In the genomic region with DNA sequence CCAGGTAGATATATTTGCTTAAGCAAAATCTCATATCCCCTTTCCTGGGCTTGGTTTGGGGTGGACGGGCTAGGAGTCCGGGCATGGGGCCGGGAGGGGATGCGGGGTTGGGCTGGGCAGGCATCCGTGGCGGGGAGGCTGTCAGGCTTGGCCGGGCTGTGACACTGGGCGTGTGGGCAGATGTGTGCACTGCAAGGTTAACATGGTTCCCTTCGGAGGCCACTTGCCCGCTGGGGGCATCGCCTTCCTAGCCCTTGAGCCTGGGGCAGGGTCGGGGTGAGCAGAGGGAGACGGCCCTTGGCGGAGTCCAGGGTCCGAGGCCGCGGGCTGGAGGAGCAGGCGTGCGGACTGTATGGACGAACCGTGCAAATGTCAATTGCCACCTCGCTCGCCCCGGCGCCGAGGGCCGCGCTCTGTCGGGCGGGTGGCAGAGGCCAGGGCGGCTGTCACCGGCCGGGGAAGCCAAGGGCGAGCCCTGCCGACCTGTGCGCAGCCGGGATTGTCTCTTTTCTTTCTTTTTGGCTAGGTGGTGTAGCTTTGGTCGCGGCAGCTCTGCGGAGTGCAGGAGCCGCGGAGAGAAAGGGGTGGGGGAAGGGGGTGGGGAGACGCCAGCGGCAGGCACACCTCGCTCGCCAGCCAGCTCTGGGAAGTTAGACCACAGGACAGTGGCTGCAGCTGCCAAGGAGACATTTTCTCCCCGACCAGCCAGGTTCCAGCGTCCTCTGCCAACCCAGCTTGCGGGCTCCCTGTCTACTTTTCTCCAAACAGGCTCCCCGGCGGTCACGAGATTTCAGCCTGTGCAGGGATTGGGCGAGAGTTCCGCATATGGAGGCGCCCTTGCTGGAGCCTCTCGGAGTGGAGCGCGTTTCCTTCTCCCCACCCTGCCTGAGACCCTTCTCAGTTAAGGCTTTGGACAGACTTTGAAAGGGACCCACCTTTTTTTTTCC, we compare ENCODE assay signal across 8 cellular contexts. TPM values are rescaled to one million over a fixed set of nuclear protein-coding genes. Genes with fewer than 3 reads are reported as not detected.
A peak's percentile ranks its signal among the peaks of the same experiment; 100 is the strongest.
DNase-seq lines count a peak whose midpoint lies in the region; ATAC-seq, FAIRE-seq and TF ChIP-seq lines count a peak whose summit lies in the region.

No MANE protein-coding gene starts in this region.

- peak overlapping the region; percentile 86 to 92 for H3K4me2 ChIP-seq in H1 (ENCODE audit: insufficient read depth in 1 of 2, low read depth in 2 of 2, low read length in 2 of 2)

- H3K23ac ChIP-seq in H1 (ENCODE audit: insufficient read length): no peak overlapping the region

- CTCF ChIA-PET in CD4-positive, alpha-beta T cell (lab: Charles Lee): no interaction called here
- CTCF ChIA-PET in activated CD8-positive, alpha-beta memory T cell treated with anti-CD3 and anti-CD28 coated beads, Interleukin-2, amount 10 ng/mL, durations not matched to agents 7 days and 5 days (lab: Charles Lee): interaction anchor here (0.7 to 1.7 kb wide), 4 partner anchors 25 to 252 kb away, joined by 3 to 5 read pairs (median 4); no protein-coding TSS in a partner anchor
- CTCF ChIA-PET in H1 (lab: Charles Lee; ENCODE audit: partially characterized antibody): interaction anchor here (0.7 kb wide), 1 partner anchor 1003 kb away, joined by 3 read pairs; no protein-coding TSS in a partner anchor

- no peak overlapping the region for H2AFZ ChIP-seq in H1 (ENCODE audit: low read length)

- H4K20me1 ChIP-seq in H1 (replicated peaks in 1 of 2; ENCODE audit: control insufficient read depth in 1 of 2, insufficient read depth in 2 of 2, low read length in 2 of 2): peaks cover 0 to 3% of the 10 kb centered on the region in 2 experiments

- 3% methylated on average over 32 of the region's 58 CpGs; no CpG with 5 or more reads in 1 of the 2 experiments for WGBS in H1 (ENCODE audit: extremely low coverage in 1 of 2, insufficient coverage in 1 of 2, insufficient read length in 1 of 2, insufficient replicate concordance in 2 of 2, low coverage in 1 of 2, low lambda C conversion rate in 2 of 2, missing lambda C conversion rate in 1 of 2), 2 experiments

- peaks cover 36% of the 10 kb centered on the region for H3K4me1 Mint-ChIP-seq in CD4-positive, alpha-beta T cell (ENCODE audit: low read depth)
- peaks cover 20% of the 10 kb centered on the region for H3K4me1 Mint-ChIP-seq in activated CD8-positive, alpha-beta memory T cell treated with anti-CD3 and anti-CD28 coated beads, Interleukin-2, amount 10 ng/mL, durations not matched to agents 7 days and 5 days

- H3K14ac ChIP-seq in H1 (ENCODE audit: insufficient read length): no peak overlapping the region

- no peak for TF ChIP-seq EP300 in H1 (IDR thresholded peaks at IDR 0.05; ENCODE audit: borderline replicate concordance in 1 of 2, low read depth in 2 of 2, low read length in 2 of 2)

- no peak for TF ChIP-seq RAD21 in H1 (IDR thresholded peaks at IDR 0.05 in 1 of 2, conservative IDR thresholded peaks at IDR 0.05 in 1 of 2; ENCODE audit: low read depth in 2 of 2, low read length in 2 of 2)

- no peaks in the 10 kb centered on the region for H3K27me3 ChIP-seq in CD4-positive, alpha-beta T cell (ENCODE audit: control insufficient read depth, insufficient read depth, low read length)
- no peaks in the 10 kb centered on the region for H3K27me3 ChIP-seq in H1 (replicated peaks in 1 of 4; ENCODE audit: control insufficient read depth in 3 of 4, extremely low read depth in 1 of 4, insufficient read depth in 3 of 4, low read length in 3 of 4)

- H3K9me3 ChIP-seq in CD4-positive, alpha-beta T cell (ENCODE audit: control insufficient read depth, low read length): no peaks in the 10 kb centered on the region
- no peaks in the 10 kb centered on the region for H3K9me3 ChIP-seq in H1 (ENCODE audit: insufficient read depth in 2 of 2, low read depth in 1 of 2, low read length in 1 of 2)

- peaks cover 37% of the 10 kb centered on the region for H3K36me3 Mint-ChIP-seq in CD4-positive, alpha-beta T cell (ENCODE audit: low read depth)
- peaks cover 17% of the 10 kb centered on the region for H3K36me3 Mint-ChIP-seq in activated CD8-positive, alpha-beta memory T cell treated with anti-CD3 and anti-CD28 coated beads, Interleukin-2, amount 10 ng/mL, durations not matched to agents 7 days and 5 days

- H3K4ac ChIP-seq in H1 (replicated peaks; ENCODE audit: insufficient read length, low read depth, low read length): no peak overlapping the region

- no peaks in the 10 kb centered on the region; the same call in 1 of the 2 replicates for H3K79me1 ChIP-seq in H1 (ENCODE audit: low read depth, low read length)

- no peak overlapping the region; the same call in 1 of the 2 replicates for H4K8ac ChIP-seq in H1 (ENCODE audit: extremely low read depth, insufficient read depth, low read length)

- H3K9me3 Mint-ChIP-seq in CD4-positive, alpha-beta T cell: no peaks in the 10 kb centered on the region
- no peaks in the 10 kb centered on the region for H3K9me3 Mint-ChIP-seq in activated CD8-positive, alpha-beta memory T cell treated with anti-CD3 and anti-CD28 coated beads, Interleukin-2, amount 10 ng/mL, durations not matched to agents 7 days and 5 days (ENCODE audit: low read depth)

- H2BK20ac ChIP-seq in H1 (ENCODE audit: low read length): no peak overlapping the region

- H3K4me3 ChIP-seq in H1 (ENCODE audit: extremely low read depth in 1 of 4, insufficient read depth in 2 of 4, low read depth in 3 of 4, low read length in 4 of 4): peak overlapping the region; percentile 71 to 83 (median 75)

- H3K79me2 ChIP-seq in H1 (ENCODE audit: control insufficient read depth in 1 of 2, insufficient read depth in 2 of 2, low read length in 2 of 2): peaks cover 0 to 24% of the 10 kb centered on the region in 2 experiments; a peak in 2 of 4 replicates

- TF ChIP-seq CTCF in CD4-positive, alpha-beta T cell (IDR thresholded peaks at IDR 0.05): no peak
- no peak for TF ChIP-seq CTCF in H1 (IDR thresholded peaks at IDR 0.05; ENCODE audit: control extremely low read depth in 1 of 3, insufficient read depth in 1 of 3, low read depth in 1 of 3, low read length in 3 of 3)

- peak overlapping the region; percentile 88 for H3K4me3 Mint-ChIP-seq in CD4-positive, alpha-beta T cell
- H3K4me3 Mint-ChIP-seq in activated CD8-positive, alpha-beta memory T cell treated with anti-CD3 and anti-CD28 coated beads, Interleukin-2, amount 10 ng/mL, durations not matched to agents 7 days and 5 days: peak overlapping the region; percentile 89

- intact Hi-C loops in CD4-positive, alpha-beta T cell (cut with DNase I, micrococcal nuclease): loop anchor here in 1 of 2 experiments (10.0 kb wide), 1 partner anchor 64 kb away; a partner anchor contains a TSS

- peak overlapping the region; percentile 62 to 86 (median 67); a peak in 6 of 7 replicates for H3K9ac ChIP-seq in H1 (replicated peaks in 1 of 4; ENCODE audit: extremely low read depth in 1 of 4, low read depth in 3 of 4, low read length in 3 of 4)

- peaks cover 0 to 15% (median 0%) of the 10 kb centered on the region in 4 experiments; a peak in 1 of 8 replicates for H3K36me3 ChIP-seq in H1 (ENCODE audit: control insufficient read depth in 2 of 4, insufficient read depth in 4 of 4, low read length in 3 of 4)

- peaks cover 18% of the 10 kb centered on the region; the same call in 1 of the 2 replicates for H3K23me2 ChIP-seq in H1 (ENCODE audit: low read depth, low read length)

- H4K91ac ChIP-seq in H1 (replicated peaks; ENCODE audit: insufficient read length, low read length): no peak overlapping the region

- H4K5ac ChIP-seq in H1 (ENCODE audit: insufficient read length, low read depth, low read length): no peak overlapping the region

- no peak overlapping the region; the same call in 1 of the 2 replicates for H2BK5ac ChIP-seq in H1 (ENCODE audit: low read depth, low read length)

- peak; percentile 27 for ATAC-seq in CD4-positive, alpha-beta T cell (ENCODE audit: poor library complexity)
- ATAC-seq in GM19372 (IDR thresholded peaks at IDR 0.05; ENCODE audit: low read depth, unreplicated experiment): peak; percentile 29
- ATAC-seq in HG03565 (IDR thresholded peaks at IDR 0.05; ENCODE audit: unreplicated experiment): peak; percentile 21
- ATAC-seq in activated CD8-positive, alpha-beta memory T cell treated with anti-CD3 and anti-CD28 coated beads, Interleukin-2, amount 10 ng/mL, durations not matched to agents 7 days and 5 days: peak; percentile 43

- no peaks in the 10 kb centered on the region; a peak in 1 of 7 replicates for H3K4me1 ChIP-seq in H1 (replicated peaks in 1 of 4; ENCODE audit: control insufficient read depth in 3 of 4, insufficient read depth in 4 of 4, low read length in 3 of 4)

- no peak for FAIRE-seq in H1 (lab: Jason Lieb, UNC)

- peak overlapping the region; percentile 94 for H3K27ac Mint-ChIP-seq in CD4-positive, alpha-beta T cell
- peak overlapping the region; percentile 90 for H3K27ac Mint-ChIP-seq in activated CD8-positive, alpha-beta memory T cell treated with anti-CD3 and anti-CD28 coated beads, Interleukin-2, amount 10 ng/mL, durations not matched to agents 7 days and 5 days

- H2BK15ac ChIP-seq in H1 (ENCODE audit: low read length): no peak overlapping the region

- peak overlapping the region; percentile 30 for H3K56ac ChIP-seq in H1 (replicated peaks; ENCODE audit: insufficient read length, low read depth, low read length)

- H3K27me3 Mint-ChIP-seq in CD4-positive, alpha-beta T cell: no peaks in the 10 kb centered on the region
- H3K27me3 Mint-ChIP-seq in activated CD8-positive, alpha-beta memory T cell treated with anti-CD3 and anti-CD28 coated beads, Interleukin-2, amount 10 ng/mL, durations not matched to agents 7 days and 5 days: no peaks in the 10 kb centered on the region

- POLR2A ChIA-PET in CD4-positive, alpha-beta T cell (lab: Charles Lee): interaction anchor here (0.7 to 1.9 kb wide), 4 partner anchors 16 to 249 kb away, joined by 3 to 5 read pairs (median 4); a partner anchor contains a TSS
- POLR2A ChIA-PET in H1 (lab: Charles Lee; ENCODE audit: partially characterized antibody): interaction anchor here (0.7 to 2.3 kb wide), 9 partner anchors 9 to 887 kb away, joined by 3 to 11 read pairs (median 4); no protein-coding TSS in a partner anchor

- TF ChIP-seq POLR2A in H1 (IDR thresholded peaks at IDR 0.05; ENCODE audit: control extremely low read depth in 1 of 2, low read depth in 2 of 2, low read length in 2 of 2): peak in 1 of 2 experiments; percentile 60; a peak in 1 of 3 replicates

- peak overlapping the region; percentile 72 for H3K27ac ChIP-seq in CD4-positive, alpha-beta T cell (ENCODE audit: low read depth, low read length)
- H3K27ac ChIP-seq in H1 (ENCODE audit: low read depth, low read length): no peak overlapping the region; the same call in 1 of the 2 replicates

- peak; percentile 18 to 63 (median 48) for DNase-seq in CD4-positive, alpha-beta T cell
- DNase-seq in NOMO-1 treated with DMSO at 0.1 percent for 48 hours (lab: John Stamatoyannopoulos, UW; ENCODE audit: unreplicated experiment): peak; percentile 58
- DNase-seq in activated CD8-positive, alpha-beta memory T cell treated with anti-CD3 and anti-CD28 coated beads, Interleukin-2, amount 10 ng/mL, durations not matched to agents 7 days and 5 days: peak; percentile 85
- DNase-seq in H1 (ENCODE audit: low read depth in 1 of 2, low spot score in 2 of 2): peak in 1 of 2 experiments; percentile 84
- DNase-seq in mesenteric fat pad (ENCODE audit: low spot score): peak; percentile 94
- DNase-seq in stimulated activated CD8-positive, alpha-beta memory T cell treated with anti-CD3 and anti-CD28 coated beads, Interleukin-15, amount 100 ng/mL, for 1 hour (ENCODE audit: low read depth): peak; percentile 38

- H2BK12ac ChIP-seq in H1 (ENCODE audit: low read depth, low read length): no peak overlapping the region

- H2BK120ac ChIP-seq in H1 (replicated peaks; ENCODE audit: low read depth, low read length): no peak overlapping the region

- peak overlapping the region; percentile 78 for H3K18ac ChIP-seq in H1 (ENCODE audit: extremely low read depth, low read length)

- no peak overlapping the region for H2AK5ac ChIP-seq in H1 (ENCODE audit: low read depth, low read length)

RNA-seq across cellular contexts. Expression of a gene that starts 1.3 kb away (rescaled TPM):
- total RNA-seq in CD4-positive, alpha-beta T cell: 10 to 100 TPM; 55.7 to 60.5 TPM
- total RNA-seq in activated CD8-positive, alpha-beta memory T cell treated with anti-CD3 and anti-CD28 coated beads, Interleukin-2, amount 10 ng/mL, durations not matched to agents 7 days and 5 days: 10 to 100 TPM; 43.5 to 47.3 TPM
- total RNA-seq in H1 (2021; fragmentation: NEBNext Ultra II Directional; extraction: Animal tissue kit (Norgen Biotek cat#: 25700)): 28.0 and 36.3 TPM in 2 replicates
- 21.4 and 27.0 TPM in 2 replicates for polyA plus RNA-seq in H1 (2011; rRNA removed)
- 24.8 TPM for polyA plus RNA-seq in H1 (2011; cell fraction: cytosol; rRNA removed)
- polyA plus RNA-seq in H1 (2011; cell fraction: nucleus; rRNA removed): 74.9 TPM
- polyA plus RNA-seq in H1 (2012, experiment 1 of 2): 21.3 to 27.7 TPM (median 26.3 TPM) in 4 replicates
- 2.4 TPM for polyA plus RNA-seq in H1 (2012, experiment 2 of 2)
- polyA plus RNA-seq in H1 (2013, experiment 1 of 2): 24.1 TPM
- polyA plus RNA-seq in H1 (2013, experiment 2 of 2): 21.4 TPM
- polyA minus RNA-seq in H1 (2011; rRNA and poly(A)+ RNA removed): 42.7 and 53.9 TPM in 2 replicates
- polyA minus RNA-seq in H1 (2011; cell fraction: cytosol; rRNA and poly(A)+ RNA removed): 23.8 TPM
- 133 TPM for polyA minus RNA-seq in H1 (2011; cell fraction: nucleus; rRNA and poly(A)+ RNA removed)
- total RNA-seq in mesenteric fat pad: 43.5 TPM
